ENCODE assay signal across 8 cellular contexts in genomic region chr2:75646090-75646582, GRCh38. TPM values are rescaled to one million over a fixed set of nuclear protein-coding genes. Genes with fewer than 3 reads are reported as not detected.
DNase-seq lines count a peak whose midpoint lies in the region; ATAC-seq, FAIRE-seq and TF ChIP-seq lines count a peak whose summit lies in the region.

No MANE protein-coding gene starts in this region.

- TF ChIP-seq RAD21 in H1 (IDR thresholded peaks at IDR 0.05 in 1 of 2, conservative IDR thresholded peaks at IDR 0.05 in 1 of 2; ENCODE audit: low read depth in 2 of 2, low read length in 2 of 2): no peak

- H3K27ac ChIP-seq in KOPT-K1 (ENCODE audit: low read depth, low read length, poor library complexity, severe bottlenecking) (peak overlapping the region; percentile 81), H1 (ENCODE audit: low read depth, low read length) (peak overlapping the region; percentile 81; the same call in 1 of the 2 replicates), neutrophil (no peak overlapping the region)

- H3K4me3 ChIP-seq in H1 (ENCODE audit: extremely low read depth in 1 of 4, insufficient read depth in 2 of 4, low read depth in 3 of 4, low read length in 4 of 4) (peak overlapping the region; percentile 93 to 97 (median 95); a peak in 7 of 8 replicates), neutrophil (ENCODE audit: low read depth in 1 of 2, low read length in 1 of 2) (peak overlapping the region; percentile 71 to 78)

- H2BK15ac ChIP-seq in H1 (ENCODE audit: low read length): no peak overlapping the region

- H3K79me1 ChIP-seq in H1 (ENCODE audit: low read depth, low read length): peaks cover 4% of the 10 kb centered on the region

- no peak overlapping the region for H3K14ac ChIP-seq in H1 (ENCODE audit: insufficient read length)

- H3K4me1 ChIP-seq in H1 (replicated peaks in 1 of 4; ENCODE audit: control insufficient read depth in 3 of 4, insufficient read depth in 4 of 4, low read length in 3 of 4) (no peaks in the 10 kb centered on the region), neutrophil (ENCODE audit: control insufficient read depth in 1 of 2, insufficient read depth in 1 of 2, low read depth in 1 of 2, low read length in 1 of 2) (peaks cover 6 to 10% of the 10 kb centered on the region in 2 experiments)

- no peak overlapping the region for H4K5ac ChIP-seq in H1 (ENCODE audit: insufficient read length, low read depth, low read length)

- H3K56ac ChIP-seq in H1 (replicated peaks; ENCODE audit: insufficient read length, low read depth, low read length): no peak overlapping the region

- TF ChIP-seq EP300 in H1 (IDR thresholded peaks at IDR 0.05; ENCODE audit: borderline replicate concordance in 1 of 2, low read depth in 2 of 2, low read length in 2 of 2): no peak

- peaks cover 0 to 28% of the 10 kb centered on the region in 2 experiments; a peak in 2 of 4 replicates for H3K79me2 ChIP-seq in H1 (ENCODE audit: control insufficient read depth in 1 of 2, insufficient read depth in 2 of 2, low read length in 2 of 2)

- no peak overlapping the region for H2AK5ac ChIP-seq in H1 (ENCODE audit: low read depth, low read length)

- H2BK12ac ChIP-seq in H1 (ENCODE audit: low read depth, low read length): no peak overlapping the region; the same call in 1 of the 2 replicates

- CTCF ChIA-PET in H1 (lab: Charles Lee; ENCODE audit: partially characterized antibody): interaction anchor here (1.2 to 1.3 kb wide), 4 partner anchors 9 to 38 kb away, joined by 3 to 4 read pairs (median 3); no protein-coding TSS in a partner anchor

- POLR2A ChIA-PET in H1 (lab: Charles Lee; ENCODE audit: partially characterized antibody): interaction anchor here (0.7 to 2.3 kb wide), 3 partner anchors 11 to 64 kb away, joined by 3 to 11 read pairs (median 3); partner anchors contain the start of gene GCFC2

- 70% methylated on average over 9 of the region's 9 CpGs; no CpG with 5 or more reads in 1 of the 2 experiments for WGBS in H1 (ENCODE audit: extremely low coverage in 1 of 2, insufficient coverage in 1 of 2, insufficient read length in 1 of 2, insufficient replicate concordance in 2 of 2, low coverage in 1 of 2, low lambda C conversion rate in 2 of 2, missing lambda C conversion rate in 1 of 2), 2 experiments

- H3K23ac ChIP-seq in H1 (ENCODE audit: insufficient read length): no peak overlapping the region

- DNase-seq in NCI-H510A treated with DMSO at 0.1 percent for 48 hours (lab: John Stamatoyannopoulos, UW) (peak; percentile 67), NCI-H510A (lab: John Stamatoyannopoulos, UW) (no peak), H1 (ENCODE audit: low read depth in 1 of 2, low spot score in 2 of 2) (no peak), EL (no peak)
- no peak for DNase-seq in effector CD8-positive, alpha-beta T cell (lab: John Stamatoyannopoulos, UW)

- H3K23me2 ChIP-seq in H1 (ENCODE audit: low read depth, low read length): 0 out of 2 replicates have a peak, but pooled peaks cover 3% of the 10 kb centered on the region

- ATAC-seq in GM18498 (IDR thresholded peaks at IDR 0.05; ENCODE audit: unreplicated experiment): no peak

- H3K4me2 ChIP-seq in H1 (ENCODE audit: insufficient read depth in 1 of 2, low read depth in 2 of 2, low read length in 2 of 2): peak overlapping the region; percentile 48 to 71

- H4K8ac ChIP-seq in H1 (ENCODE audit: extremely low read depth, insufficient read depth, low read length): no peak overlapping the region

- H3K27me3 ChIP-seq in H1 (replicated peaks in 1 of 4; ENCODE audit: control insufficient read depth in 3 of 4, extremely low read depth in 1 of 4, insufficient read depth in 3 of 4, low read length in 3 of 4): no peaks in the 10 kb centered on the region
- H3K27me3 ChIP-seq in neutrophil: no peaks in the 10 kb centered on the region

- peak overlapping the region in 2 of 4 experiments; percentile 71 to 90; a peak in 5 of 7 replicates for H3K9ac ChIP-seq in H1 (replicated peaks in 1 of 4; ENCODE audit: extremely low read depth in 1 of 4, low read depth in 3 of 4, low read length in 3 of 4)

- H3K18ac ChIP-seq in H1 (ENCODE audit: extremely low read depth, low read length): 0 out of 2 replicates have a peak overlapping the region, but pooled peaks have one; percentile 53

- peak overlapping the region; percentile 7 for H4K91ac ChIP-seq in H1 (replicated peaks; ENCODE audit: insufficient read length, low read length)

- no peaks in the 10 kb centered on the region for H3K9me3 ChIP-seq in KOPT-K1 (ENCODE audit: insufficient read depth, low read length, poor library complexity, severe bottlenecking)
- no peaks in the 10 kb centered on the region for H3K9me3 ChIP-seq in H1 (ENCODE audit: insufficient read depth in 2 of 2, low read depth in 1 of 2, low read length in 1 of 2)
- H3K9me3 ChIP-seq in neutrophil: no peaks in the 10 kb centered on the region

- H3K4ac ChIP-seq in H1 (replicated peaks; ENCODE audit: insufficient read length, low read depth, low read length): no peak overlapping the region

- no peak for FAIRE-seq in H1 (lab: Jason Lieb, UNC)

- 0 out of 2 replicates have a peak overlapping the region, but pooled peaks have one; percentile 56 for H2BK20ac ChIP-seq in H1 (ENCODE audit: low read length)

- H2BK5ac ChIP-seq in H1 (ENCODE audit: low read depth, low read length): peak overlapping the region; percentile 47; the same call in 1 of the 2 replicates

- TF ChIP-seq POLR2A in H1 (IDR thresholded peaks at IDR 0.05; ENCODE audit: control extremely low read depth in 1 of 2, low read depth in 2 of 2, low read length in 2 of 2): no peak

- H4K20me1 ChIP-seq in H1 (replicated peaks in 1 of 2; ENCODE audit: control insufficient read depth in 1 of 2, insufficient read depth in 2 of 2, low read length in 2 of 2): peaks cover 0 to 2% of the 10 kb centered on the region in 2 experiments

- TF ChIP-seq CTCF in H1 (IDR thresholded peaks at IDR 0.05; ENCODE audit: control extremely low read depth in 1 of 3, insufficient read depth in 1 of 3, low read depth in 1 of 3, low read length in 3 of 3) (no peak), neutrophil (IDR thresholded peaks at IDR 0.05) (no peak)

- no peak overlapping the region for H2BK120ac ChIP-seq in H1 (replicated peaks; ENCODE audit: low read depth, low read length)

- peaks cover 29% of the 10 kb centered on the region for H3K36me3 ChIP-seq in KOPT-K1 (ENCODE audit: insufficient read depth, low read length)
- H3K36me3 ChIP-seq in H1 (ENCODE audit: control insufficient read depth in 2 of 4, insufficient read depth in 4 of 4, low read length in 3 of 4): peaks cover 0 to 25% (median 9%) of the 10 kb centered on the region in 4 experiments; a peak in 5 of 8 replicates
- peaks cover 5% of the 10 kb centered on the region for H3K36me3 ChIP-seq in neutrophil

- H2AFZ ChIP-seq in H1 (ENCODE audit: low read length): peak overlapping the region; percentile 99

TF ChIP-seq in H1, 55 proteins besides CTCF, POLR2A, EP300 and RAD21:
- TF ChIP-seq KDM1A (IDR thresholded peaks at IDR 0.05; ENCODE audit: borderline replicate concordance, low read length): peak; percentile 50; the same call in 1 of the 2 replicates
- no peak for TF ChIP-seq SIRT6 (IDR thresholded peaks at IDR 0.05; ENCODE audit: low read length)

RNA-seq across cellular contexts. Expression of gene MRPL19, which starts 0.4 kb away (rescaled TPM):
- 71.5 and 75.2 TPM in 2 replicates for total RNA-seq in H1 (2021; fragmentation: NEBNext Ultra II Directional; extraction: Animal tissue kit (Norgen Biotek cat#: 25700))
- 10.2 and 18.1 TPM in 2 replicates for polyA plus RNA-seq in H1 (2011; rRNA removed)
- polyA plus RNA-seq in H1 (2011; cell fraction: cytosol; rRNA removed): 26.7 TPM
- 11.4 TPM for polyA plus RNA-seq in H1 (2011; cell fraction: nucleus; rRNA removed)
- polyA plus RNA-seq in H1 (2012, experiment 1 of 2): 26.7 to 57.4 TPM (median 33.7 TPM) in 4 replicates
- polyA plus RNA-seq in H1 (2012, experiment 2 of 2): 16.7 TPM
- 32.6 TPM for polyA plus RNA-seq in H1 (2013, experiment 1 of 2)
- polyA plus RNA-seq in H1 (2013, experiment 2 of 2): 32.4 TPM
- polyA minus RNA-seq in H1 (2011; rRNA and poly(A)+ RNA removed): 20.7 and 22.7 TPM in 2 replicates
- 22.7 TPM for polyA minus RNA-seq in H1 (2011; cell fraction: cytosol; rRNA and poly(A)+ RNA removed)
- 85.0 TPM for polyA minus RNA-seq in H1 (2011; cell fraction: nucleus; rRNA and poly(A)+ RNA removed)
